In genomic region chr2:172288603-172289002, GRCh38 we compare ENCODE assay signal across 9 cellular contexts.
DNase-seq lines count a peak whose midpoint lies in the region; ATAC-seq lines count a peak whose summit lies in the region.
"Had no signal": no experiment of that assay in that cellular context is flagged by ENCODE, and none has a peak within 500 bp of the region (broad histone marks: within the 10 kb centered on the region; RNA-seq: fewer than 3 reads in every experiment).

No MANE protein-coding gene starts in this region.

- H3K4me3 ChIP-seq in GM23248, result no peak overlapping the region
- H3K4me3 ChIP-seq: ovary had no signal

- H3K79me2 ChIP-seq in GM23248 (ENCODE audit: insufficient read depth), result no peaks in the 10 kb centered on the region

- no peaks in the 10 kb centered on the region for H3K36me3 ChIP-seq in GM23248 (ENCODE audit: low read depth)
- H3K36me3 ChIP-seq: ovary had no signal

- no peaks in the 10 kb centered on the region for H3K9me3 ChIP-seq in GM23248 (ENCODE audit: low read depth)
- H3K9me3 ChIP-seq: ovary had no signal

- DNase-seq in GM23248 (peak; percentile 34), NCI-H2171 (lab: John Stamatoyannopoulos, UW) (peak; percentile 17), retina (no peak)
- DNase-seq in activated naive CD4-positive, alpha-beta T cell treated with Interleukin-2 at 50 U/mL for 16 hours, result peak; percentile 14
- peak; percentile 10 to 14 for DNase-seq in stimulated activated CD4-positive, alpha-beta T cell treated with anti-CD3 and anti-CD28 coated beads, Interleukin-15, amount 100 ng/mL, for 48 hours (ENCODE audit: low read depth in 2 of 2)

- H3K4me2 ChIP-seq in GM23248 (ENCODE audit: unreplicated experiment), result no peak overlapping the region
- H3K4me2 ChIP-seq: KMS-11 had no signal

- no peak overlapping the region for H3K9ac ChIP-seq in GM23248
- H3K9ac ChIP-seq: KMS-11 had no signal

- H3K9me2 ChIP-seq in GM23248 (ENCODE audit: insufficient read depth), result no peaks in the 10 kb centered on the region

- peaks cover 18% of the 10 kb centered on the region for H3K4me1 ChIP-seq in GM23248 (ENCODE audit: insufficient read depth)

- H3K27me3 ChIP-seq in GM23248 (replicated peaks; ENCODE audit: insufficient read depth), result no peaks in the 10 kb centered on the region
- H3K27me3 ChIP-seq: ovary had no signal

- no peak overlapping the region for H2AFZ ChIP-seq in GM23248

- ATAC-seq in GM21786 (IDR thresholded peaks at IDR 0.05; ENCODE audit: unreplicated experiment) (no peak), HG03442 (IDR thresholded peaks at IDR 0.05; ENCODE audit: unreplicated experiment) (no peak)

- no peaks in the 10 kb centered on the region for H4K20me1 ChIP-seq in GM23248 (ENCODE audit: insufficient read depth)

- H3K27ac ChIP-seq in GM23248, result no peak overlapping the region
- H3K27ac ChIP-seq: KMS-11, ovary had no signal

- WGBS in GM23248 (ENCODE audit: low coverage in 1 of 2, low lambda C conversion rate in 2 of 2, missing lambda C conversion rate in 2 of 2), 2 experiments, result 22 to 25% methylated on average over 1 of the region's 1 CpG

- in situ Hi-C loops in GM23248 (cut with MboI), result no loop called here

- H3F3A ChIP-seq in GM23248 (ENCODE audit: insufficient read depth), result peaks cover 23% of the 10 kb centered on the region
